Comparison of ENCODE assay signal across 13 cellular contexts in genomic region chr3:30664884-30665283, GRCh38. TPM values are rescaled to one million over a fixed set of nuclear protein-coding genes. Genes with fewer than 3 reads are reported as not detected.
DNase-seq lines count a peak whose midpoint lies in the region; ATAC-seq and TF ChIP-seq lines count a peak whose summit lies in the region.
"Had no signal": no experiment of that assay in that cellular context is flagged by ENCODE, and none has a peak within 500 bp of the region (broad histone marks: within the 10 kb centered on the region; RNA-seq: fewer than 3 reads in every experiment).

No MANE protein-coding gene starts in this region.

- TF ChIP-seq CTCF in heart right ventricle (IDR thresholded peaks at IDR 0.05) (no peak), endothelial cell (IDR thresholded peaks at IDR 0.05; ENCODE audit: unreplicated experiment) (no peak), transverse colon (IDR thresholded peaks at IDR 0.05) (no peak), colonic mucosa (IDR thresholded peaks at IDR 0.05) (no peak)

- H3K4me1 ChIP-seq in heart right ventricle: peaks cover 3 to 95% (median 87%) of the 10 kb centered on the region in 9 donors
- peaks cover 0 to 59% (median 20%) of the 10 kb centered on the region in 4 donors for H3K4me1 ChIP-seq in transverse colon
- no peaks in the 10 kb centered on the region for H3K4me1 ChIP-seq in colonic mucosa
- H3K4me1 ChIP-seq: BE2C had no signal

- TF ChIP-seq POLR2A in transverse colon (IDR thresholded peaks at IDR 0.05): no peak

- peaks cover 42% of the 10 kb centered on the region for H3K36me3 Mint-ChIP-seq in T-helper 1 cell treated with Interleukin-12 subunit alpha and Interleukin-12 subunit beta and Interleukin-4 antibody, amounts not matched to agents 30 μg/mL and 1 μg/mL, for 36 hours (ENCODE audit: low read depth)
- peaks cover 40% of the 10 kb centered on the region for H3K36me3 Mint-ChIP-seq in endothelial cell (ENCODE audit: low read depth, unreplicated experiment)

- H3K4me3 Mint-ChIP-seq in T-helper 1 cell treated with Interleukin-12 subunit alpha and Interleukin-12 subunit beta and Interleukin-4 antibody, amounts not matched to agents 30 μg/mL and 1 μg/mL, for 36 hours: peak overlapping the region; percentile 62
- peak overlapping the region; percentile 72 for H3K4me3 Mint-ChIP-seq in endothelial cell (ENCODE audit: unreplicated experiment)

- H3K27me3 ChIP-seq in heart right ventricle: no peaks in the 10 kb centered on the region
- H3K27me3 ChIP-seq in transverse colon: no peaks in the 10 kb centered on the region
- H3K27me3 ChIP-seq in colonic mucosa: no peaks in the 10 kb centered on the region
- H3K27me3 ChIP-seq: BE2C had no signal

- H3K27ac Mint-ChIP-seq in T-helper 1 cell treated with Interleukin-12 subunit alpha and Interleukin-12 subunit beta and Interleukin-4 antibody, amounts not matched to agents 30 μg/mL and 1 μg/mL, for 36 hours: peak overlapping the region; percentile 62
- H3K27ac Mint-ChIP-seq in endothelial cell (ENCODE audit: unreplicated experiment): peak overlapping the region; percentile 95

- intact Hi-C loops in heart right ventricle (cut with DNase I) (loop anchor here in 1 of 10 donors (5.0 kb wide), 1 partner anchor 38 kb away; no protein-coding TSS in a partner anchor), left ventricle myocardium superior (cut with micrococcal nuclease) (no loop called here), transverse colon (cut with DNase I; ENCODE audit: low total_unique reads) (no loop called here), colonic mucosa (cut with DNase I) (no loop called here), sciatic nerve (cut with DNase I) (no loop called here)

- no peaks in the 10 kb centered on the region for H3K9me3 Mint-ChIP-seq in T-helper 1 cell treated with Interleukin-12 subunit alpha and Interleukin-12 subunit beta and Interleukin-4 antibody, amounts not matched to agents 30 μg/mL and 1 μg/mL, for 36 hours
- no peaks in the 10 kb centered on the region for H3K9me3 Mint-ChIP-seq in endothelial cell (ENCODE audit: unreplicated experiment)

- TF ChIP-seq EP300 in transverse colon (IDR thresholded peaks at IDR 0.05; ENCODE audit: low read depth): no peak

- H3K9me3 ChIP-seq in heart right ventricle (no peaks in the 10 kb centered on the region), transverse colon (no peaks in the 10 kb centered on the region), colonic mucosa (no peaks in the 10 kb centered on the region)
- H3K9me3 ChIP-seq: BE2C had no signal

- in situ Hi-C loops in transverse colon (cut with MboI; ENCODE audit: low pct_ligation_motif_present in 1 of 4, low pct_unique_long_range_greater_than_20kb in 1 of 4, low sequenced_read_pairs in 3 of 4): no loop called here

- H3K4me1 Mint-ChIP-seq in T-helper 1 cell treated with Interleukin-12 subunit alpha and Interleukin-12 subunit beta and Interleukin-4 antibody, amounts not matched to agents 30 μg/mL and 1 μg/mL, for 36 hours (ENCODE audit: low read depth): peaks cover 76% of the 10 kb centered on the region
- H3K4me1 Mint-ChIP-seq in endothelial cell (ENCODE audit: unreplicated experiment): peaks cover 75% of the 10 kb centered on the region

- H3K9ac ChIP-seq in colonic mucosa (ENCODE audit: low read depth in 2 of 2, low read length in 2 of 2): no peak overlapping the region

- H3K36me3 ChIP-seq in heart right ventricle: peaks cover 0 to 63% (median 0%) of the 10 kb centered on the region in 9 donors
- H3K36me3 ChIP-seq in transverse colon: no peaks in the 10 kb centered on the region
- H3K36me3 ChIP-seq in colonic mucosa: no peaks in the 10 kb centered on the region
- H3K36me3 ChIP-seq: BE2C had no signal

- H3K27me3 Mint-ChIP-seq in T-helper 1 cell treated with Interleukin-12 subunit alpha and Interleukin-12 subunit beta and Interleukin-4 antibody, amounts not matched to agents 30 μg/mL and 1 μg/mL, for 36 hours (ENCODE audit: low read depth): no peaks in the 10 kb centered on the region
- peaks cover 4% of the 10 kb centered on the region for H3K27me3 Mint-ChIP-seq in endothelial cell (ENCODE audit: unreplicated experiment)

- 44 to 48% methylated on average over 6 of the region's 6 CpGs for WGBS in heart right ventricle, 2 donors
- 65 to 82% methylated on average over 5 to 6 of the region's 6 CpGs for WGBS in transverse colon (ENCODE audit: low coverage in 1 of 2), 2 donors

- peak overlapping the region in 7 of 10 donors; percentile 9 to 64 (median 33) for H3K27ac ChIP-seq in heart right ventricle
- peak overlapping the region; percentile 4 to 26 (median 22) for H3K27ac ChIP-seq in transverse colon
- no peak overlapping the region for H3K27ac ChIP-seq in colonic mucosa

- H3K4me3 ChIP-seq in heart right ventricle (no peak overlapping the region), transverse colon (no peak overlapping the region), colonic mucosa (no peak overlapping the region)

- no peak for DNase-seq in heart right ventricle
- no peak for DNase-seq in left ventricle myocardium superior
- no peak for DNase-seq in endothelial cell (ENCODE audit: low spot score)
- no peak for DNase-seq in transverse colon
- DNase-seq in SHP77 (lab: John Stamatoyannopoulos, UW): no peak
- DNase-seq in colonic mucosa: no peak
- DNase-seq in sciatic nerve (ENCODE audit: low spot score): no peak
- DNase-seq: BE2C; cortex of kidney; NCI-H1092 treated with DMSO at 0.1 percent for 48 hours; PC-3; stimulated activated CD4-positive, alpha-beta T cell treated with anti-CD3 and anti-CD28 coated beads, Interleukin-12 subunit alpha, Interleukin-12 subunit beta, amount 100 ng/mL, for 4 hours had no signal

- ATAC-seq in heart right ventricle (no peak), left ventricle myocardium superior (no peak), sciatic nerve (no peak)
- ATAC-seq: PC-3 had no signal

RNA-seq across cellular contexts. Expression of gene TGFBR2, which starts 58.5 kb away (rescaled TPM):
- total RNA-seq in heart right ventricle: 100 to 1,000 TPM in 5 of 10 donors, 10 to 100 TPM in 5; 71.1 to 197 (median 92.1) TPM
- polyA plus RNA-seq in heart right ventricle: 10 to 100 TPM; 14.6 to 81.4 TPM
- total RNA-seq in left ventricle myocardium superior: 175 TPM
- 68.7 TPM for total RNA-seq in endothelial cell (ENCODE audit: unreplicated experiment)
- 100 to 1,000 TPM in 2 of 4 donors, 10 to 100 TPM in 2; 63.2 to 179 (median 98.5) TPM for total RNA-seq in transverse colon
- 10 to 100 TPM; 32.4 to 53.5 TPM for total RNA-seq in colonic mucosa
- 221 TPM for total RNA-seq in sciatic nerve
